Comparison of ENCODE assay signal across 39 cellular contexts in the genomic region with DNA sequence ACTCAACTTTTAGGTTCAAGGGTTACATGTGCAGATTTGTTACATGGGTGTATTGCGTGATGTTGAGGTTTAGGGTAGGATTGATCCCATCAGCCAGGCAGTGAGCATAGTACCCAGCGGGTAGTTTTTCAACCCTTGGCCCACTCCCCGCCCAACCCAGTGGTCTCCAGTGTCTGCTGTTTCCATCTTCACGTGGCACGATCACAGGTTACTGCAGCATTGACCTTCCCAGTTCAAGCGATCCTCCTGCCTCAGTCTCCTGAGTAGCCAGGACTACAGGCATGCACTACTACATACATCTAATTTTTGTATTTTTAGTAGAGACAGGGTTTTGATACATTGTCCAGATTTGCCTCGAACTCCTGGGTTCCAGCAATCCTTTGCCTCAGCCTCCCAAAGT.
"Had no signal": no experiment of that assay in that cellular context is flagged by ENCODE, and none has a peak within 500 bp of the region (broad histone marks: within the 10 kb centered on the region; RNA-seq: fewer than 3 reads in every experiment).

No MANE protein-coding gene starts in this region.

- ATAC-seq: activated naive CD4-positive, alpha-beta T cell treated with anti-CD3 and anti-CD28 coated beads, Interleukin-2, amount 50 U/mL, for 72 hours; activated naive CD8-positive, alpha-beta T cell treated with anti-CD3 and anti-CD28 coated beads, Interleukin-2, amount 50 U/mL, for 24 hours; activated T-cell treated with anti-CD3 and anti-CD28 coated beads, Interleukin-2, amount 50 U/mL, for 4 hours; activated T-cell treated with anti-CD3 and anti-CD28 coated beads, Interleukin-2, amount 50 U/mL, for 72 hours; activated T-helper 17 cell treated with anti-CD3 and anti-CD28 coated beads, Interleukin-2, amount 50 U/mL, for 72 hours; body of pancreas had no signal

- H3K27ac Mint-ChIP-seq: activated naive CD4-positive, alpha-beta T cell treated with anti-CD3 and anti-CD28 coated beads for 36 hours; activated naive CD4-positive, alpha-beta T cell treated with anti-CD3 and anti-CD28 coated beads, Interleukin-2, amount 10 ng/mL, durations not matched to agents 7 days and 5 days; activated naive CD4-positive, alpha-beta T cell treated with anti-CD3 and anti-CD28 coated beads, Interleukin-2, amount 50 U/mL, for 24 hours; activated naive CD4-positive, alpha-beta T cell treated with anti-CD3 and anti-CD28 coated beads, Interleukin-2, amount 50 U/mL, for 72 hours; activated naive CD8-positive, alpha-beta T cell; activated naive CD8-positive, alpha-beta T cell treated with anti-CD3 and anti-CD28 coated beads for 36 hours; activated naive CD8-positive, alpha-beta T cell treated with anti-CD3 and anti-CD28 coated beads, Interleukin-2, amount 10 ng/mL, durations not matched to agents 7 days and 5 days; activated naive CD8-positive, alpha-beta T cell treated with anti-CD3 and anti-CD28 coated beads, Interleukin-2, amount 50 U/mL, for 24 hours; activated T-cell treated with anti-CD3 and anti-CD28 coated beads, Interleukin-2, amount 50 U/mL, for 24 hours; activated T-cell treated with anti-CD3 and anti-CD28 coated beads, Interleukin-2, amount 50 U/mL, for 72 hours; activated T-helper 1 cell treated with anti-CD3 and anti-CD28 coated beads, Interleukin-12 subunit alpha, Interleukin-12 subunit beta, Interleukin-2, Interleukin-4 antibody, amounts not matched to agents 30 ng/mL and 10 ng/mL and 1 ng/mL, durations not matched to agents 14 hours and 24 hours and 36 hours; activated T-helper 17 cell treated with anti-CD3 and anti-CD28 coated beads, Interleukin-2, amount 50 U/mL, for 72 hours; activated T-helper 2 cell treated with anti-CD3 and anti-CD28 coated beads, Interferon-gamma antibody, Interleukin-2, Interleukin-4, amounts not matched to agents 10 μg/mL and 5 μg/mL and 100 μg/mL, durations not matched to agents 14 hours and 24 hours and 36 hours; brain had no signal

- H3K4me3 ChIP-seq: adrenal gland, ascending aorta, body of pancreas, breast epithelium, cardiac muscle cell had no signal

- H3K4me1 Mint-ChIP-seq: activated naive CD4-positive, alpha-beta T cell treated with anti-CD3 and anti-CD28 coated beads, Interleukin-2, amount 10 ng/mL, durations not matched to agents 7 days and 5 days; activated naive CD4-positive, alpha-beta T cell treated with anti-CD3 and anti-CD28 coated beads, Interleukin-2, amount 50 U/mL, for 24 hours; activated naive CD8-positive, alpha-beta T cell treated with anti-CD3 and anti-CD28 coated beads for 36 hours; activated naive CD8-positive, alpha-beta T cell treated with anti-CD3 and anti-CD28 coated beads, Interleukin-2, amount 10 ng/mL, durations not matched to agents 7 days and 5 days; activated naive CD8-positive, alpha-beta T cell treated with anti-CD3 and anti-CD28 coated beads, Interleukin-2, amount 50 U/mL, for 24 hours; activated T-helper 17 cell treated with anti-CD3 and anti-CD28 coated beads, Interleukin-2, amount 50 U/mL, for 72 hours; brain; central memory CD8-positive, alpha-beta T cell had no signal

- DNase-seq: activated effector memory CD4-positive, alpha-beta T cell treated with anti-CD3 and anti-CD28 coated beads, Interleukin-2, amount 50 U/mL, for 16 hours; activated effector memory CD4-positive, alpha-beta T cell treated with Interleukin-2 at 50 U/mL for 16 hours; activated gamma-delta T cell; activated gamma-delta T cell treated with Interleukin-2 at 50 U/mL for 16 hours; activated naive CD4-positive, alpha-beta T cell; activated naive CD4-positive, alpha-beta T cell treated with anti-CD3 and anti-CD28 coated beads for 36 hours; activated naive CD4-positive, alpha-beta T cell treated with anti-CD3 and anti-CD28 coated beads, Interleukin-2, amount 10 ng/mL, durations not matched to agents 7 days and 5 days; activated naive CD4-positive, alpha-beta T cell treated with anti-CD3 and anti-CD28 coated beads, Interleukin-2, amount 50 U/mL, for 16 hours; activated naive CD4-positive, alpha-beta T cell treated with Interleukin-2 at 50 U/mL for 16 hours; activated naive CD8-positive, alpha-beta T cell treated with anti-CD3 and anti-CD28 coated beads for 36 hours; activated naive CD8-positive, alpha-beta T cell treated with anti-CD3 and anti-CD28 coated beads, Interleukin-2, amount 10 ng/mL, durations not matched to agents 7 days and 5 days; activated naive CD8-positive, alpha-beta T cell treated with anti-CD3 and anti-CD28 coated beads, Interleukin-2, amount 50 U/mL, for 24 hours; activated T-cell treated with anti-CD3 and anti-CD28 coated beads for 4 hours; activated T-cell treated with anti-CD3 and anti-CD28 coated beads, Interleukin-2, amount 50 U/mL, for 1 hour; activated T-cell treated with anti-CD3 and anti-CD28 coated beads, Interleukin-2, amount 50 U/mL, for 24 hours; activated T-cell treated with anti-CD3 and anti-CD28 coated beads, Interleukin-2, amount 50 U/mL, for 4 hours; activated T-cell treated with anti-CD3 and anti-CD28 coated beads, Interleukin-2, amount 50 U/mL, for 48 hours; activated T-cell treated with anti-CD3 and anti-CD28 coated beads, Interleukin-2, amount 50 U/mL, for 72 hours; adrenal gland; amniotic stem cell; amygdala; anterior cingulate cortex; aorta; body of pancreas; brain microvascular endothelial cell; caudate nucleus; central memory CD4-positive, alpha-beta T cell; cerebellar nuclear complex had no signal

- H3K36me3 ChIP-seq: adrenal gland, ascending aorta, brain microvascular endothelial cell, breast epithelium, cardiac muscle cell had no signal

- H3K27me3 ChIP-seq: adrenal gland, ascending aorta, body of pancreas, brain microvascular endothelial cell, breast epithelium, cardiac muscle cell had no signal

- H3K27ac ChIP-seq: adrenal gland, ascending aorta, body of pancreas, brain microvascular endothelial cell, breast epithelium, cardiac muscle cell had no signal

- H3K27me3 Mint-ChIP-seq: activated naive CD4-positive, alpha-beta T cell treated with anti-CD3 and anti-CD28 coated beads, Interleukin-2, amount 10 ng/mL, durations not matched to agents 7 days and 5 days; activated naive CD4-positive, alpha-beta T cell treated with anti-CD3 and anti-CD28 coated beads, Interleukin-2, amount 50 U/mL, for 24 hours; activated naive CD8-positive, alpha-beta T cell; activated naive CD8-positive, alpha-beta T cell treated with anti-CD3 and anti-CD28 coated beads for 36 hours; activated naive CD8-positive, alpha-beta T cell treated with anti-CD3 and anti-CD28 coated beads, Interleukin-2, amount 10 ng/mL, durations not matched to agents 7 days and 5 days; activated naive CD8-positive, alpha-beta T cell treated with anti-CD3 and anti-CD28 coated beads, Interleukin-2, amount 50 U/mL, for 24 hours; activated T-cell treated with anti-CD3 and anti-CD28 coated beads, Interleukin-2, amount 50 U/mL, for 24 hours; activated T-helper 17 cell treated with anti-CD3 and anti-CD28 coated beads, Interleukin-2, amount 50 U/mL, for 72 hours; brain; central memory CD8-positive, alpha-beta T cell had no signal

- H3K4me1 ChIP-seq: adrenal gland, ascending aorta, body of pancreas, breast epithelium had no signal

- H3K4me3 Mint-ChIP-seq: activated naive CD4-positive, alpha-beta T cell treated with anti-CD3 and anti-CD28 coated beads for 36 hours; activated naive CD4-positive, alpha-beta T cell treated with anti-CD3 and anti-CD28 coated beads, Interleukin-2, amount 10 ng/mL, durations not matched to agents 7 days and 5 days; activated naive CD4-positive, alpha-beta T cell treated with anti-CD3 and anti-CD28 coated beads, Interleukin-2, amount 50 U/mL, for 24 hours; activated naive CD8-positive, alpha-beta T cell; activated naive CD8-positive, alpha-beta T cell treated with anti-CD3 and anti-CD28 coated beads for 36 hours; activated naive CD8-positive, alpha-beta T cell treated with anti-CD3 and anti-CD28 coated beads, Interleukin-2, amount 10 ng/mL, durations not matched to agents 7 days and 5 days; activated naive CD8-positive, alpha-beta T cell treated with anti-CD3 and anti-CD28 coated beads, Interleukin-2, amount 50 U/mL, for 24 hours; activated T-cell treated with anti-CD3 and anti-CD28 coated beads, Interleukin-2, amount 50 U/mL, for 24 hours; activated T-cell treated with anti-CD3 and anti-CD28 coated beads, Interleukin-2, amount 50 U/mL, for 4 hours; activated T-cell treated with anti-CD3 and anti-CD28 coated beads, Interleukin-2, amount 50 U/mL, for 72 hours; activated T-helper 1 cell treated with anti-CD3 and anti-CD28 coated beads, Interleukin-12 subunit alpha, Interleukin-12 subunit beta, Interleukin-2, Interleukin-4 antibody, amounts not matched to agents 30 ng/mL and 10 ng/mL and 1 ng/mL, durations not matched to agents 14 hours and 24 hours and 36 hours; activated T-helper 17 cell treated with anti-CD3 and anti-CD28 coated beads, Interleukin-2, amount 50 U/mL, for 72 hours; brain; central memory CD8-positive, alpha-beta T cell had no signal

- H3K36me3 Mint-ChIP-seq: activated naive CD4-positive, alpha-beta T cell treated with anti-CD3 and anti-CD28 coated beads, Interleukin-2, amount 10 ng/mL, durations not matched to agents 7 days and 5 days; activated naive CD8-positive, alpha-beta T cell treated with anti-CD3 and anti-CD28 coated beads for 36 hours; activated naive CD8-positive, alpha-beta T cell treated with anti-CD3 and anti-CD28 coated beads, Interleukin-2, amount 10 ng/mL, durations not matched to agents 7 days and 5 days; brain had no signal
